Comparison of ENCODE assay signal across 11 cellular contexts in the genomic region with DNA sequence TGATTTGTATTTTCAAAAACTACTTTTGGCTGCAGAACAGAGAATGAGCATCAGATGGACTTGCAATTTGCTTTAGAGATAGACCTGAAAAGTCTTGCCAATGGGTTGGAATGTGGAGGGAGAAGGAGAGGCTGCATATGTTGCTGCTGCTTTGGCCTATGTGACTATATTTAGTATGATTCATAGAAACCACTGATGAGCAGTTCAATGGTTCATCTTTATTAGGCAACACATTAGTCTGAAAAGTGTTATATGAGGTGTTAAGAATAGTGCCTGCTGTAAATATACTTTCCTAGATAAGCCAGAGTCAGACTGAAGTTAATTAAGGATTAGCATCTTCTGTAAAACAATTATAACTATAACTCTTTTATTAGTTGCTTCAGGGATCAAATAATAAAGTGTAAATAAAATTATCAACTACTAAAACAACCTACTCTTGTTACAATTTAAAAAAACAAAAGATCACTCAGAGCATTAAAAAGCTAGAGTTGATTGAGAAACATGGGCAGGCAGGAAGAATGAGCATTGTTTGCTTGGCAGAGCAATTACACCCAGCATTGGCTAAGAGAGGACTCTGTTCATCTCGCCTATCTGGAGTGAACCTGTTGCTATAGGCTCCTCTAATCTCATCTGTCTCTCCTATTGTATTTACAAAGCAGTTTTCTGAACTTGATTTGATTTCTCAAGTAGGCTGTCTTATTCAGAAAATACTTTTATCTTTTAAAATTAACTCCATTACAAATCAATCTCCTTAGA. TPM values are rescaled to one million over a fixed set of nuclear protein-coding genes. Genes with fewer than 3 reads are reported as not detected.
DNase-seq lines count a peak whose midpoint lies in the region; ATAC-seq and TF ChIP-seq lines count a peak whose summit lies in the region.
"Had no signal": no experiment of that assay in that cellular context is flagged by ENCODE, and none has a peak within 500 bp of the region (broad histone marks: within the 10 kb centered on the region; RNA-seq: fewer than 3 reads in every experiment).

No MANE protein-coding gene starts in this region.

- peaks cover 43% of the 10 kb centered on the region for H3K4me1 Mint-ChIP-seq in Calu3 (ENCODE audit: low read depth, unreplicated experiment)

- H3K27me3 Mint-ChIP-seq in Calu3 (ENCODE audit: unreplicated experiment) = no peaks in the 10 kb centered on the region

- ATAC-seq in left colon = peak; percentile 92

- no peaks in the 10 kb centered on the region for H3K27me3 ChIP-seq in adipocyte (replicated peaks; ENCODE audit: control insufficient read depth, insufficient read depth, low read length)

- H3K4me1 ChIP-seq in adipocyte (ENCODE audit: control insufficient read depth, insufficient read depth, low read length) = peaks cover 9% of the 10 kb centered on the region

- H3K9me3 ChIP-seq in adipocyte (ENCODE audit: control insufficient read depth, low read length) = no peaks in the 10 kb centered on the region

- TF ChIP-seq CTCF in Calu3 (IDR thresholded peaks at IDR 0.05; ENCODE audit: unreplicated experiment) = no peak

- no TSS peak for BruUV-seq in Calu3 (replicated peaks; lab: Mats Ljungman, UMichigan)

- no peak overlapping the region for H3K4me3 ChIP-seq in adipocyte (ENCODE audit: low read length)

- DNase-seq in Calu3 (no peak), HS-5 (ENCODE audit: low read depth) (peak; percentile 49), adipocyte (ENCODE audit: low read depth) (peak; percentile 45), left colon (no peak), T-helper 1 cell (no peak), NCI-H2196 treated with DMSO at 0.1 percent for 48 hours (lab: John Stamatoyannopoulos, UW; ENCODE audit: unreplicated experiment) (no peak)
- DNase-seq in stimulated activated naive CD4-positive, alpha-beta T cell treated with Interleukin-2 at 50 U/mL for 16 hours (lab: John Stamatoyannopoulos, UW) = no peak
- DNase-seq in stimulated activated CD4-positive, alpha-beta T cell treated with anti-CD3 and anti-CD28 coated beads, Interleukin-15, amount 100 ng/mL, for 24 hours = no peak
- DNase-seq: DMS 273 treated with DMSO at 0.1 percent for 48 hours; NCI-H1092 treated with DMSO at 0.1 percent for 48 hours; stimulated activated naive CD4-positive, alpha-beta T cell had no signal

- H3K4me3 Mint-ChIP-seq in Calu3 (ENCODE audit: low read depth, unreplicated experiment) = no peak overlapping the region

- peak overlapping the region; percentile 48 for H3K27ac Mint-ChIP-seq in Calu3 (ENCODE audit: unreplicated experiment)

- H3K9me3 Mint-ChIP-seq in Calu3 (ENCODE audit: low read depth, unreplicated experiment) = no peaks in the 10 kb centered on the region

- no peaks in the 10 kb centered on the region for H3K36me3 ChIP-seq in adipocyte (ENCODE audit: control insufficient read depth, insufficient read depth, low read length, severe bottlenecking)

- CTCF ChIA-PET in Calu3 (lab: Charles Lee) = interaction anchor here (0.6 kb wide), 1 partner anchor 343 kb away, joined by 5 read pairs; no protein-coding TSS in a partner anchor

- H3K36me3 Mint-ChIP-seq in Calu3 (ENCODE audit: insufficient read depth, unreplicated experiment) = no peaks in the 10 kb centered on the region

- H3K9ac ChIP-seq in adipocyte (ENCODE audit: low read length) = no peak overlapping the region

- intact Hi-C loops in Calu3 (cut with micrococcal nuclease; ENCODE audit: unreplicated experiment) = no loop called here
- intact Hi-C loops in left colon (cut with DNase I, micrococcal nuclease) = no loop called here

RNA-seq across cellular contexts. Expression of a gene that starts 36.3 kb away (rescaled TPM):
- total RNA-seq in Calu3 (2022) = not detected in 2 replicates
- not detected for total RNA-seq in left colon

Comparison
In these comparisons a context has a peak if more than half of its experiments do, and no peak if none do; other contexts are left out.
1. DNase-seq: peak in HS-5 (single experiment) and adipocyte (single experiment); none in Calu3 (single experiment), left colon (0 of 2), T-helper 1 cell (0 of 5), stimulated activated naive CD4-positive, alpha-beta T cell treated with Interleukin-2 at 50 U/mL for 16 hours (single experiment), stimulated activated CD4-positive, alpha-beta T cell treated with anti-CD3 and anti-CD28 coated beads, Interleukin-15, amount 100 ng/mL, for 24 hours (single experiment) and NCI-H2196 treated with DMSO at 0.1 percent for 48 hours (single experiment).